17 cellular contexts compared by ENCODE assay signal in the genomic region with DNA sequence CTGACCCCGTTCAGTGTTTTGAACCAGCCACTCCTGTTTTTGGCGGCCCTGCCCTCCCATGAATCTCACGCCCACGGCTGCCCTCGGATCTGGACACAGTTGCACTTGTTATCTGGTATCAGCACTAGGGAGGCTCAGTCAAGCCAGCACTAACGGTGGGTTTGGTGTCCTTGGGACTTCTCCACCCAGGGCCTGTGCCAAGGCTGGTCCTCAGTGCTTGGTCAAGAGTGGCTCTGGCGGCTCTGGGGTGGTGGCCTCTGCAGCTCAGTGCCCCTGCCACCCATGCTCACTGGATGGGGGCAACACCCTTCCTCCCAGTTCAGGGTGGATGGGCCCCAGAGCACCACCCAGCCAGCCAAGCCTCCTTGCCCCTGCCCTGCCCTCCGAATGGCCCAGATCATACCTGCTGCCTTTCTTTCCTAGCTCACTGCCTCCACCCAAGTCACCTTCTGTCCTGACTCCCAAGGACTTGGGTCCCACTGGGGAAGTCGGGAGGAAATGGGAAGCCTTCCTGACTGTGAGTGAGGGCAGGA.
"Had no signal": no experiment of that assay in that cellular context is flagged by ENCODE, and none has a peak within 500 bp of the region (broad histone marks: within the 10 kb centered on the region; RNA-seq: fewer than 3 reads in every experiment).

No MANE protein-coding gene starts in this region.

- H3K4me1 ChIP-seq: SJCRH30 had no signal

- H3K9me3 ChIP-seq: SJCRH30, thyroid gland had no signal

- H3K36me3 ChIP-seq: brain microvascular endothelial cell, SJCRH30, thyroid gland had no signal

- ATAC-seq: activated CD8-positive, alpha-beta T cell treated with anti-CD3 and anti-CD28 coated beads, Interleukin-2, amount 10 ng/mL, durations not matched to agents 7 days and 5 days; left cardiac atrium; mucosa of descending colon; naive thymus-derived CD8-positive, alpha-beta T cell had no signal

- H3K27me3 ChIP-seq: brain microvascular endothelial cell, SJCRH30, thyroid gland had no signal

- H3K27ac ChIP-seq: brain microvascular endothelial cell, SJCRH30 had no signal

- H3K9me3 Mint-ChIP-seq: activated T-helper 1 cell treated with anti-CD3 and anti-CD28 coated beads, Interleukin-12 subunit alpha, Interleukin-12 subunit beta, Interleukin-2, Interleukin-4 antibody, amounts not matched to agents 30 ng/mL and 10 ng/mL and 1 ng/mL, durations not matched to agents 14 hours and 24 hours and 36 hours had no signal

- H3K36me3 Mint-ChIP-seq: activated naive CD4-positive, alpha-beta T cell treated with anti-CD3 and anti-CD28 coated beads, Interleukin-2, amount 10 ng/mL, durations not matched to agents 7 days and 5 days had no signal

- DNase-seq: activated CD4-positive, alpha-beta T cell treated with anti-CD3 and anti-CD28 coated beads for 48 hours; activated CD8-positive, alpha-beta memory T cell treated with anti-CD3 and anti-CD28 coated beads, Interleukin-2, amount 50 U/mL, for 48 hours; activated CD8-positive, alpha-beta T cell treated with anti-CD3 and anti-CD28 coated beads, Interleukin-2, amount 10 ng/mL, durations not matched to agents 7 days and 5 days; activated naive CD4-positive, alpha-beta T cell treated with anti-CD3 and anti-CD28 coated beads, Interleukin-2, amount 10 ng/mL, durations not matched to agents 7 days and 5 days; amniotic stem cell; cerebellar nuclear complex; endodermal cell; immature natural killer cell; left cardiac atrium; naive thymus-derived CD8-positive, alpha-beta T cell; SJCRH30; SW 1271; T-helper 9 cell had no signal

- H3K4me3 Mint-ChIP-seq: activated CD8-positive, alpha-beta T cell treated with anti-CD3 and anti-CD28 coated beads, Interleukin-2, amount 10 ng/mL, durations not matched to agents 7 days and 5 days; activated naive CD4-positive, alpha-beta T cell treated with anti-CD3 and anti-CD28 coated beads, Interleukin-2, amount 10 ng/mL, durations not matched to agents 7 days and 5 days; activated T-helper 1 cell treated with anti-CD3 and anti-CD28 coated beads, Interleukin-12 subunit alpha, Interleukin-12 subunit beta, Interleukin-2, Interleukin-4 antibody, amounts not matched to agents 30 ng/mL and 10 ng/mL and 1 ng/mL, durations not matched to agents 14 hours and 24 hours and 36 hours; endodermal cell had no signal

- H3K27ac Mint-ChIP-seq: activated CD8-positive, alpha-beta T cell treated with anti-CD3 and anti-CD28 coated beads, Interleukin-2, amount 10 ng/mL, durations not matched to agents 7 days and 5 days; activated naive CD4-positive, alpha-beta T cell treated with anti-CD3 and anti-CD28 coated beads, Interleukin-2, amount 10 ng/mL, durations not matched to agents 7 days and 5 days; activated T-helper 1 cell treated with anti-CD3 and anti-CD28 coated beads, Interleukin-12 subunit alpha, Interleukin-12 subunit beta, Interleukin-2, Interleukin-4 antibody, amounts not matched to agents 30 ng/mL and 10 ng/mL and 1 ng/mL, durations not matched to agents 14 hours and 24 hours and 36 hours; endodermal cell; immature natural killer cell had no signal

- H3K4me3 ChIP-seq: mucosa of descending colon, SJCRH30, thyroid gland had no signal
